Comparison of ENCODE assay signal across 25 cellular contexts in genomic region chr2:149872041-149872440, GRCh38.
"Had no signal": no experiment of that assay in that cellular context is flagged by ENCODE, and none has a peak within 500 bp of the region (broad histone marks: within the 10 kb centered on the region; RNA-seq: fewer than 3 reads in every experiment).

No MANE protein-coding gene starts in this region.

- ATAC-seq: activated CD8-positive, alpha-beta T cell treated with anti-CD3 and anti-CD28 coated beads, Interleukin-2, amount 10 ng/mL, durations not matched to agents 7 days and 5 days; Right ventricle myocardium inferior had no signal

- H3K4me3 ChIP-seq: PC-9 had no signal

- FAIRE-seq: RCC 7860 had no signal

- DNase-seq: activated CD4-positive, alpha-beta T cell treated with anti-CD3 and anti-CD28 coated beads, Interleukin-2, amount 10 ng/mL, durations not matched to agents 7 days and 5 days; activated CD4-positive, alpha-beta T cell treated with anti-CD3 and anti-CD28 coated beads, Interleukin-2, amount 50 U/mL, for 48 hours; activated CD8-positive, alpha-beta T cell treated with anti-CD3 and anti-CD28 coated beads, Interleukin-2, amount 10 ng/mL, durations not matched to agents 7 days and 5 days; activated gamma-delta T cell; activated naive CD4-positive, alpha-beta T cell treated with Interleukin-2 at 50 U/mL for 16 hours; activated naive CD8-positive, alpha-beta T cell treated with anti-CD3 and anti-CD28 coated beads, Interleukin-2, amount 10 ng/mL, durations not matched to agents 7 days and 5 days; activated T-cell treated with anti-CD3 and anti-CD28 coated beads, Interleukin-2, amount 50 U/mL, for 24 hours; central memory CD4-positive, alpha-beta T cell; MM.1S; NCI-H1092 treated with DMSO at 0.1 percent for 48 hours; NCI-H1417; NCI-H146; NCI-H187; NCI-H2029 treated with DMSO at 0.1 percent for 48 hours; NCI-H2107; NCI-H2171; NCI-H510A; NCI-H526; NCI-H748 treated with DMSO at 0.1 percent for 48 hours; PC-9; SW 1271; T-helper 1 cell; T1000 had no signal
